ENCODE assay signal across 10 cellular contexts in the genomic region with DNA sequence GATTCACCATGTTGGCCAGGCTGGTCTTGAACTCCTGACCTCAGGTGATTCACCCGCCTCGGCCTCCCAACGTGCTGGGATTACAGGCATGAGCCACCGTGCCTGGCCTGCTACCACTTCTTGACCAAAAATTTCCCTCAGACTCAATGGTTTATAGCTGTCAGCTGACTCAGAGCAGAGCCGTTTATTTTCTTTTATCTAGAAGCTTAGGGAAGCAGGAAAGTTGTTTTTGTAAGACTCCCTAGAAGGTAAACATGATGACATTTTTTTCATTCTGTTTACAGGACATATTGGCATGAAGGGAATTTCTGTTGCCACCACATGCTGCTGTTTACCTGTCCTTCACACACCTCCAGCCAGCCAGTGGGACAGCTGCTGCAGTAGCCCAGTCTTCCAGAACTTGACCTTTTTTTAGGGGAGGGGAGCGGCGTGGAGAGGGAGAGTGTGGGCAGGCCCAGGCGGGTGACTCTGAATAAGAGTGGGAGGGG. TPM values are rescaled to one million over a fixed set of nuclear protein-coding genes. Genes with fewer than 3 reads are reported as not detected.
DNase-seq lines count a peak whose midpoint lies in the region; ATAC-seq, FAIRE-seq and TF ChIP-seq lines count a peak whose summit lies in the region.
"Had no signal": no experiment of that assay in that cellular context is flagged by ENCODE, and none has a peak within 500 bp of the region (broad histone marks: within the 10 kb centered on the region; RNA-seq: fewer than 3 reads in every experiment).

No MANE protein-coding gene starts in this region.

- H3K9me3 ChIP-seq in heart right ventricle = no peaks in the 10 kb centered on the region
- no peaks in the 10 kb centered on the region for H3K9me3 ChIP-seq in upper lobe of right lung
- H3K9me3 ChIP-seq: HAP-1 had no signal

- H3K4me3 ChIP-seq in heart right ventricle = no peak overlapping the region
- H3K4me3 ChIP-seq in upper lobe of right lung = no peak overlapping the region
- H3K4me3 ChIP-seq: HAP-1 had no signal

- intact Hi-C loops in heart right ventricle (cut with DNase I) = no loop called here
- intact Hi-C loops in Right ventricle myocardium inferior (cut with DNase I) = no loop called here
- intact Hi-C loops in left colon (cut with DNase I, micrococcal nuclease) = no loop called here
- intact Hi-C loops in upper lobe of right lung (cut with DNase I) = no loop called here

- ATAC-seq in heart right ventricle = peak in 1 of 8 donors; percentile 44
- no peak for ATAC-seq in Right ventricle myocardium inferior
- peak; percentile 51 for ATAC-seq in left colon
- peak; percentile 87 for ATAC-seq in upper lobe of right lung
- ATAC-seq in GM18520 (IDR thresholded peaks at IDR 0.05; ENCODE audit: unreplicated experiment) = no peak

- H3K36me3 ChIP-seq in heart right ventricle = no peaks in the 10 kb centered on the region
- no peaks in the 10 kb centered on the region for H3K36me3 ChIP-seq in upper lobe of right lung
- H3K36me3 ChIP-seq: HAP-1 had no signal

- TF ChIP-seq POLR2A in GM12892 (IDR thresholded peaks at IDR 0.05; ENCODE audit: low read depth, low read length) = no peak

- H3K27me3 ChIP-seq in heart right ventricle = no peaks in the 10 kb centered on the region
- H3K27me3 ChIP-seq in upper lobe of right lung = no peaks in the 10 kb centered on the region

- no peak for DNase-seq in heart right ventricle
- DNase-seq in Right ventricle myocardium inferior (ENCODE audit: missing footprints) = no peak
- peak; percentile 52 for DNase-seq in T1000 (lab: John Stamatoyannopoulos, UW)
- no peak for DNase-seq in left colon
- peak; percentile 68 for DNase-seq in upper lobe of right lung
- no peak for DNase-seq in NCI-H146 (lab: John Stamatoyannopoulos, UW)
- DNase-seq in GM12892 (ENCODE audit: insufficient read length) = no peak

- peak overlapping the region in 7 of 10 donors; percentile 2 to 66 (median 27) for H3K27ac ChIP-seq in heart right ventricle
- H3K27ac ChIP-seq in upper lobe of right lung = peak overlapping the region; percentile 43

- H3K4me1 ChIP-seq in heart right ventricle = peaks cover 0 to 47% (median 10%) of the 10 kb centered on the region in 9 donors
- H3K4me1 ChIP-seq in upper lobe of right lung = peaks cover 13% of the 10 kb centered on the region

- no peak for FAIRE-seq in GM12892 (lab: Jason Lieb, UNC)
- FAIRE-seq: G401.6 had no signal

- 55 to 63% methylated on average over 8 of the region's 8 CpGs for WGBS in heart right ventricle, 2 donors

- TF ChIP-seq CTCF in heart right ventricle (IDR thresholded peaks at IDR 0.05) (no peak), upper lobe of right lung (IDR thresholded peaks at IDR 0.05) (no peak)

RNA-seq across cellular contexts. Expression of a gene that starts 56.1 kb away (rescaled TPM):
- total RNA-seq in heart right ventricle (10 to 100 TPM in 2 of 10 donors, 1 to 10 TPM in 8; 5.6 to 22.9 (median 7.5) TPM), Right ventricle myocardium inferior (7.2 TPM), left colon (10 to 100 TPM; 38.5 to 58.9 TPM), upper lobe of right lung (34.9 TPM)
- polyA plus RNA-seq in heart right ventricle = 1 to 10 TPM in 1 of 2 donors, under 1 TPM in 1; 0.78 to 1.5 TPM
- polyA plus RNA-seq in GM12892 (2012; ENCODE audit: missing spikeins) = 6.9 TPM

Comparison
In these comparisons a context has a peak if more than half of its experiments do, and no peak if none do; other contexts are left out.
1. ATAC-seq: peak in left colon (single experiment) and upper lobe of right lung (single experiment); none in Right ventricle myocardium inferior (single experiment) and GM18520 (single experiment).
2. DNase-seq: peak in T1000 (single experiment) and upper lobe of right lung (single experiment); none in heart right ventricle (0 of 2), Right ventricle myocardium inferior (single experiment), left colon (0 of 2), NCI-H146 (single experiment) and GM12892 (single experiment).